Comparison of ENCODE assay signal across 18 cellular contexts in genomic region chr7:155765458-155765857, GRCh38. TPM values are rescaled to one million over a fixed set of nuclear protein-coding genes. Genes with fewer than 3 reads are reported as not detected.
DNase-seq lines count a peak whose midpoint lies in the region; ATAC-seq lines count a peak whose summit lies in the region.
"Had no signal": no experiment of that assay in that cellular context is flagged by ENCODE, and none has a peak within 500 bp of the region (broad histone marks: within the 10 kb centered on the region; RNA-seq: fewer than 3 reads in every experiment).

No MANE protein-coding gene starts in this region.

- peak overlapping the region; percentile 56 for H3K27ac Mint-ChIP-seq in activated naive CD4-positive, alpha-beta T cell treated with anti-CD3 and anti-CD28 coated beads, Interleukin-2, amount 50 U/mL, for 24 hours
- H3K27ac Mint-ChIP-seq in activated naive CD4-positive, alpha-beta T cell treated with anti-CD3 and anti-CD28 coated beads, Interleukin-2, amount 50 U/mL, for 72 hours = peak overlapping the region in 1 of 2 donors; percentile 57
- peak overlapping the region in 2 of 3 donors; percentile 46 to 64 for H3K27ac Mint-ChIP-seq in IgD-negative memory B cell
- H3K27ac Mint-ChIP-seq in activated T-helper 1 cell treated with anti-CD3 and anti-CD28 coated beads, Interleukin-12 subunit alpha, Interleukin-12 subunit beta, Interleukin-2, Interleukin-4 antibody, amounts not matched to agents 30 ng/mL and 10 ng/mL and 1 ng/mL, durations not matched to agents 14 hours and 24 hours and 36 hours = peak overlapping the region; percentile 18
- H3K27ac Mint-ChIP-seq in natural killer cell treated with Interleukin-12 subunit alpha and Interleukin-12 subunit beta and Interleukin-15 and Interleukin-18, amount 100 ng/mL, for 72 hours = peak overlapping the region; percentile 98

- intact Hi-C loops in activated T-helper 1 cell treated with anti-CD3 and anti-CD28 coated beads, Interleukin-12 subunit alpha, Interleukin-12 subunit beta, Interleukin-2, Interleukin-4 antibody, amounts not matched to agents 30 ng/mL and 10 ng/mL and 1 ng/mL, durations not matched to agents 14 hours and 24 hours and 36 hours (cut with micrococcal nuclease) = no loop called here

- peaks cover 8% of the 10 kb centered on the region for H3K36me3 Mint-ChIP-seq in activated naive CD4-positive, alpha-beta T cell treated with anti-CD3 and anti-CD28 coated beads, Interleukin-2, amount 50 U/mL, for 24 hours
- peaks cover 17 to 35% of the 10 kb centered on the region in 2 donors for H3K36me3 Mint-ChIP-seq in activated naive CD4-positive, alpha-beta T cell treated with anti-CD3 and anti-CD28 coated beads, Interleukin-2, amount 50 U/mL, for 72 hours
- peaks cover 5% of the 10 kb centered on the region for H3K36me3 Mint-ChIP-seq in IgD-negative memory B cell
- H3K36me3 Mint-ChIP-seq in activated T-helper 1 cell treated with anti-CD3 and anti-CD28 coated beads, Interleukin-12 subunit alpha, Interleukin-12 subunit beta, Interleukin-2, Interleukin-4 antibody, amounts not matched to agents 30 ng/mL and 10 ng/mL and 1 ng/mL, durations not matched to agents 14 hours and 24 hours and 36 hours (ENCODE audit: low read depth) = peaks cover 46% of the 10 kb centered on the region
- peaks cover 19% of the 10 kb centered on the region for H3K36me3 Mint-ChIP-seq in natural killer cell treated with Interleukin-12 subunit alpha and Interleukin-12 subunit beta and Interleukin-15 and Interleukin-18, amount 100 ng/mL, for 72 hours

- no peak overlapping the region for H3K4me3 Mint-ChIP-seq in activated naive CD4-positive, alpha-beta T cell treated with anti-CD3 and anti-CD28 coated beads, Interleukin-2, amount 50 U/mL, for 24 hours
- no peak overlapping the region for H3K4me3 Mint-ChIP-seq in IgD-negative memory B cell
- H3K4me3 Mint-ChIP-seq in activated T-helper 1 cell treated with anti-CD3 and anti-CD28 coated beads, Interleukin-12 subunit alpha, Interleukin-12 subunit beta, Interleukin-2, Interleukin-4 antibody, amounts not matched to agents 30 ng/mL and 10 ng/mL and 1 ng/mL, durations not matched to agents 14 hours and 24 hours and 36 hours = no peak overlapping the region
- H3K4me3 Mint-ChIP-seq in natural killer cell treated with Interleukin-12 subunit alpha and Interleukin-12 subunit beta and Interleukin-15 and Interleukin-18, amount 100 ng/mL, for 72 hours = peak overlapping the region; percentile 32

- ATAC-seq in activated naive CD4-positive, alpha-beta T cell treated with anti-CD3 and anti-CD28 coated beads, Interleukin-2, amount 50 U/mL, for 72 hours = no peak
- no peak for ATAC-seq in natural killer cell treated with Interleukin-12 subunit alpha and Interleukin-12 subunit beta and Interleukin-15 and Interleukin-18, amount 100 ng/mL, for 72 hours
- ATAC-seq in HG03442 (IDR thresholded peaks at IDR 0.05; ENCODE audit: unreplicated experiment) = no peak
- no peak for ATAC-seq in HG02610 (IDR thresholded peaks at IDR 0.05; ENCODE audit: unreplicated experiment)

- no peak for DNase-seq in activated naive CD4-positive, alpha-beta T cell treated with anti-CD3 and anti-CD28 coated beads, Interleukin-2, amount 50 U/mL, for 72 hours (ENCODE audit: low spot score in 2 of 2)
- no peak for DNase-seq in activated T-helper 1 cell treated with anti-CD3 and anti-CD28 coated beads, Interleukin-12 subunit alpha, Interleukin-12 subunit beta, Interleukin-2, Interleukin-4 antibody, amounts not matched to agents 30 ng/mL and 10 ng/mL and 1 ng/mL, durations not matched to agents 14 hours and 24 hours and 36 hours (ENCODE audit: low spot score)
- DNase-seq in natural killer cell treated with Interleukin-12 subunit alpha and Interleukin-12 subunit beta and Interleukin-15 and Interleukin-18, amount 100 ng/mL, for 72 hours (ENCODE audit: low spot score) = no peak
- DNase-seq in NCI-H1436 treated with DMSO at 0.1 percent for 48 hours (lab: John Stamatoyannopoulos, UW) = no peak
- DNase-seq: BE2C, DMS 273 treated with DMSO at 0.1 percent for 48 hours, EL, MV-4-11, NCI-H1417 treated with DMSO at 0.1 percent for 48 hours, NCI-H2029 treated with DMSO at 0.1 percent for 48 hours, NCI-H510A treated with DMSO at 0.1 percent for 48 hours, SHP77 had no signal

- no peaks in the 10 kb centered on the region for H3K27me3 Mint-ChIP-seq in activated naive CD4-positive, alpha-beta T cell treated with anti-CD3 and anti-CD28 coated beads, Interleukin-2, amount 50 U/mL, for 24 hours
- H3K27me3 Mint-ChIP-seq in IgD-negative memory B cell = no peaks in the 10 kb centered on the region
- no peaks in the 10 kb centered on the region for H3K27me3 Mint-ChIP-seq in activated T-helper 1 cell treated with anti-CD3 and anti-CD28 coated beads, Interleukin-12 subunit alpha, Interleukin-12 subunit beta, Interleukin-2, Interleukin-4 antibody, amounts not matched to agents 30 ng/mL and 10 ng/mL and 1 ng/mL, durations not matched to agents 14 hours and 24 hours and 36 hours (ENCODE audit: insufficient read depth)
- no peaks in the 10 kb centered on the region for H3K27me3 Mint-ChIP-seq in natural killer cell treated with Interleukin-12 subunit alpha and Interleukin-12 subunit beta and Interleukin-15 and Interleukin-18, amount 100 ng/mL, for 72 hours

- peaks cover 47% of the 10 kb centered on the region for H3K4me1 Mint-ChIP-seq in activated naive CD4-positive, alpha-beta T cell treated with anti-CD3 and anti-CD28 coated beads, Interleukin-2, amount 50 U/mL, for 24 hours
- peaks cover 13 to 33% (median 23%) of the 10 kb centered on the region in 3 donors for H3K4me1 Mint-ChIP-seq in IgD-negative memory B cell
- H3K4me1 Mint-ChIP-seq in activated T-helper 1 cell treated with anti-CD3 and anti-CD28 coated beads, Interleukin-12 subunit alpha, Interleukin-12 subunit beta, Interleukin-2, Interleukin-4 antibody, amounts not matched to agents 30 ng/mL and 10 ng/mL and 1 ng/mL, durations not matched to agents 14 hours and 24 hours and 36 hours (ENCODE audit: low read depth) = peaks cover 66% of the 10 kb centered on the region
- peaks cover 48 to 56% of the 10 kb centered on the region in 2 donors for H3K4me1 Mint-ChIP-seq in natural killer cell treated with Interleukin-12 subunit alpha and Interleukin-12 subunit beta and Interleukin-15 and Interleukin-18, amount 100 ng/mL, for 72 hours (ENCODE audit: low read depth in 2 of 2)

- no peaks in the 10 kb centered on the region for H3K9me3 Mint-ChIP-seq in activated naive CD4-positive, alpha-beta T cell treated with anti-CD3 and anti-CD28 coated beads, Interleukin-2, amount 50 U/mL, for 24 hours
- H3K9me3 Mint-ChIP-seq in activated naive CD4-positive, alpha-beta T cell treated with anti-CD3 and anti-CD28 coated beads, Interleukin-2, amount 50 U/mL, for 72 hours = no peaks in the 10 kb centered on the region
- H3K9me3 Mint-ChIP-seq in IgD-negative memory B cell = no peaks in the 10 kb centered on the region
- H3K9me3 Mint-ChIP-seq in activated T-helper 1 cell treated with anti-CD3 and anti-CD28 coated beads, Interleukin-12 subunit alpha, Interleukin-12 subunit beta, Interleukin-2, Interleukin-4 antibody, amounts not matched to agents 30 ng/mL and 10 ng/mL and 1 ng/mL, durations not matched to agents 14 hours and 24 hours and 36 hours = no peaks in the 10 kb centered on the region
- no peaks in the 10 kb centered on the region for H3K9me3 Mint-ChIP-seq in natural killer cell treated with Interleukin-12 subunit alpha and Interleukin-12 subunit beta and Interleukin-15 and Interleukin-18, amount 100 ng/mL, for 72 hours

RNA-seq across cellular contexts. Expression of gene SHH, which starts 46.8 kb away (rescaled TPM):
- not detected for total RNA-seq in activated naive CD4-positive, alpha-beta T cell treated with anti-CD3 and anti-CD28 coated beads, Interleukin-2, amount 50 U/mL, for 72 hours
- not detected for polyA plus RNA-seq in IgD-negative memory B cell
- total RNA-seq in activated T-helper 1 cell treated with anti-CD3 and anti-CD28 coated beads, Interleukin-12 subunit alpha, Interleukin-12 subunit beta, Interleukin-2, Interleukin-4 antibody, amounts not matched to agents 30 ng/mL and 10 ng/mL and 1 ng/mL, durations not matched to agents 14 hours and 24 hours and 36 hours = not detected in 2 replicates
- total RNA-seq in natural killer cell treated with Interleukin-12 subunit alpha and Interleukin-12 subunit beta and Interleukin-15 and Interleukin-18, amount 100 ng/mL, for 72 hours = not detected
- total RNA-seq: LHCN-M2 had no signal
- polyA plus RNA-seq: AG04450 had no signal
